Comparison of ENCODE assay signal across 9 cellular contexts in the genomic region with DNA sequence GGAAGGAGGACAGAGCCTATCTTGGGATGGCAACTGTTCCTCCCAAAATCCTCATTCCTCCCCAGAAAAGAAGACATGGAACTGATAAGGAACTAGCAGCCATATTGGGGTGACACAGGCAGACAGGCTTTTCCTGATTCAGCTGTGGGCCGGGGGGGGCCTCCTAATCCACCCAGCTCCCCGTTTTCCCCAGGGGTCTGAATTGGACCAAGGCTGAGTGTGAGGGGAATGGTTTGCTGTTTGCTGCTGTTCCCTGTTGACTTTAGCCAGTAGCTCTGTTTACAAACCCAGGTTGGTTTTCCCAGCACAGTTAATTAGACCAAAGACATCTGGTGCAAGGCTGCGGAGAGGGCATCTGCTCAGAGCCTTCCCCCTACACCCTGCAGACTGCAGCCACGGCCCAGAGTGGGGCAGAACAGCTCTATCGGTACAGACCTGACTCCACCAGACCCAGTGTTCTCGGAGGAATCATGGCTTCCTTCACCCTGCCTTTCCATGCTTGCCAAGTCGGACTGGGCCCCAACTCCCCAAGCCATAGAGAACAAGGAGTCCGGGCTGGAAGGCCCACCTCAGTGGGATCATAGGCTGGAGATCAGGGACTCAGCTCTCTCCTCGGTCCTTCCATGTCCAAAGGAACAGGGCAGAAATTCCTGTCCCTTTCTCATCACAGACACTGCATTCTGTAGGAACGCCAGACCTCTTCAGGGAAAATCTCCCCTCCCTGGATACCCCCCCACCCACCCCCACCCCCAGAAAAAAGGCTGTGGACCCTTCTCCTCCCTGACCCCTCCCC. TPM values are rescaled to one million over a fixed set of nuclear protein-coding genes. Genes with fewer than 3 reads are reported as not detected.
DNase-seq lines count a peak whose midpoint lies in the region; ATAC-seq and TF ChIP-seq lines count a peak whose summit lies in the region.
"Had no signal": no experiment of that assay in that cellular context is flagged by ENCODE, and none has a peak within 500 bp of the region (broad histone marks: within the 10 kb centered on the region; RNA-seq: fewer than 3 reads in every experiment).

No MANE protein-coding gene starts in this region.

- H3K9me3 ChIP-seq in iPS-18c (ENCODE audit: control insufficient read depth, insufficient read depth, low read length): peaks cover 3% of the 10 kb centered on the region
- no peaks in the 10 kb centered on the region for H3K9me3 ChIP-seq in subcutaneous abdominal adipose tissue (ENCODE audit: control insufficient read depth in 5 of 5, low read length in 5 of 5)

- no peak for ATAC-seq in HG03571 (IDR thresholded peaks at IDR 0.05; ENCODE audit: unreplicated experiment)
- ATAC-seq in GM21526 (IDR thresholded peaks at IDR 0.05; ENCODE audit: low FRiP score, unreplicated experiment): no peak

- H3K36me3 ChIP-seq in subcutaneous abdominal adipose tissue (ENCODE audit: control insufficient read depth in 5 of 5, insufficient read depth in 5 of 5, low read length in 5 of 5): no peaks in the 10 kb centered on the region

- H3K4me3 ChIP-seq in iPS-18c (ENCODE audit: insufficient read depth, low read depth, low read length) (peak overlapping the region; percentile 28), subcutaneous abdominal adipose tissue (ENCODE audit: low read depth in 1 of 5, low read length in 5 of 5) (peak overlapping the region in 2 of 5 donors; percentile 17 to 26)

- H3K27me3 ChIP-seq in subcutaneous abdominal adipose tissue (ENCODE audit: control insufficient read depth in 5 of 5, insufficient read depth in 4 of 5, low read length in 5 of 5): no peaks in the 10 kb centered on the region

- DNase-seq in NCI-H345 (lab: John Stamatoyannopoulos, UW) (peak; percentile 24), NCI-H345 treated with DMSO at 0.1 percent for 48 hours (lab: John Stamatoyannopoulos, UW; ENCODE audit: unreplicated experiment) (no peak)
- no peak for DNase-seq in NK-92 treated with Interleukin-12 subunit alpha and Interleukin-12 subunit beta, amount 100 ng/mL, for 24 hours (lab: John Stamatoyannopoulos, UW)
- DNase-seq: activated naive CD8-positive, alpha-beta T cell treated with anti-CD3 and anti-CD28 coated beads for 36 hours had no signal

- peak overlapping the region in 2 of 5 donors; percentile 44 to 81 for H3K9ac ChIP-seq in subcutaneous abdominal adipose tissue (ENCODE audit: low read length in 5 of 5)

- H3K4me1 ChIP-seq in subcutaneous abdominal adipose tissue (ENCODE audit: control insufficient read depth in 5 of 5, insufficient read depth in 5 of 5, low read length in 5 of 5): peaks cover 7 to 52% (median 47%) of the 10 kb centered on the region in 5 donors

- peak overlapping the region; percentile 93 for H3K27ac ChIP-seq in subcutaneous abdominal adipose tissue (ENCODE audit: low read depth, low read length)

TF ChIP-seq in PFSK-1, 5 proteins besides CTCF, POLR2A, EP300 and RAD21:
- TF ChIP-seq, protein P1, sequence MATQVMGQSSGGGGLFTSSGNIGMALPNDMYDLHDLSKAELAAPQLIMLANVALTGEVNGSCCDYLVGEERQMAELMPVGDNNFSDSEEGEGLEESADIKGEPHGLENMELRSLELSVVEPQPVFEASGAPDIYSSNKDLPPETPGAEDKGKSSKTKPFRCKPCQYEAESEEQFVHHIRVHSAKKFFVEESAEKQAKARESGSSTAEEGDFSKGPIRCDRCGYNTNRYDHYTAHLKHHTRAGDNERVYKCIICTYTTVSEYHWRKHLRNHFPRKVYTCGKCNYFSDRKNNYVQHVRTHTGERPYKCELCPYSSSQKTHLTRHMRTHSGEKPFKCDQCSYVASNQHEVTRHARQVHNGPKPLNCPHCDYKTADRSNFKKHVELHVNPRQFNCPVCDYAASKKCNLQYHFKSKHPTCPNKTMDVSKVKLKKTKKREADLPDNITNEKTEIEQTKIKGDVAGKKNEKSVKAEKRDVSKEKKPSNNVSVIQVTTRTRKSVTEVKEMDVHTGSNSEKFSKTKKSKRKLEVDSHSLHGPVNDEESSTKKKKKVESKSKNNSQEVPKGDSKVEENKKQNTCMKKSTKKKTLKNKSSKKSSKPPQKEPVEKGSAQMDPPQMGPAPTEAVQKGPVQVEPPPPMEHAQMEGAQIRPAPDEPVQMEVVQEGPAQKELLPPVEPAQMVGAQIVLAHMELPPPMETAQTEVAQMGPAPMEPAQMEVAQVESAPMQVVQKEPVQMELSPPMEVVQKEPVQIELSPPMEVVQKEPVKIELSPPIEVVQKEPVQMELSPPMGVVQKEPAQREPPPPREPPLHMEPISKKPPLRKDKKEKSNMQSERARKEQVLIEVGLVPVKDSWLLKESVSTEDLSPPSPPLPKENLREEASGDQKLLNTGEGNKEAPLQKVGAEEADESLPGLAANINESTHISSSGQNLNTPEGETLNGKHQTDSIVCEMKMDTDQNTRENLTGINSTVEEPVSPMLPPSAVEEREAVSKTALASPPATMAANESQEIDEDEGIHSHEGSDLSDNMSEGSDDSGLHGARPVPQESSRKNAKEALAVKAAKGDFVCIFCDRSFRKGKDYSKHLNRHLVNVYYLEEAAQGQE (IDR thresholded peaks at IDR 0.05; ENCODE audit: insufficient read depth in 1 of 2, low read depth in 2 of 2, low read length in 2 of 2): no peak
- TF ChIP-seq FOXP2 (optimal IDR thresholded peaks at IDR 0.05; ENCODE audit: borderline replicate concordance, extremely low read depth, extremely low read length, insufficient read depth): peak; percentile 13

RNA-seq across cellular contexts. Expression of a gene that starts 1.7 kb away (rescaled TPM):
- polyA plus RNA-seq in PFSK-1 (2012; ENCODE audit: insufficient read length, low read depth): 53.3 TPM
